21 cellular contexts compared by ENCODE assay signal in the genomic region with DNA sequence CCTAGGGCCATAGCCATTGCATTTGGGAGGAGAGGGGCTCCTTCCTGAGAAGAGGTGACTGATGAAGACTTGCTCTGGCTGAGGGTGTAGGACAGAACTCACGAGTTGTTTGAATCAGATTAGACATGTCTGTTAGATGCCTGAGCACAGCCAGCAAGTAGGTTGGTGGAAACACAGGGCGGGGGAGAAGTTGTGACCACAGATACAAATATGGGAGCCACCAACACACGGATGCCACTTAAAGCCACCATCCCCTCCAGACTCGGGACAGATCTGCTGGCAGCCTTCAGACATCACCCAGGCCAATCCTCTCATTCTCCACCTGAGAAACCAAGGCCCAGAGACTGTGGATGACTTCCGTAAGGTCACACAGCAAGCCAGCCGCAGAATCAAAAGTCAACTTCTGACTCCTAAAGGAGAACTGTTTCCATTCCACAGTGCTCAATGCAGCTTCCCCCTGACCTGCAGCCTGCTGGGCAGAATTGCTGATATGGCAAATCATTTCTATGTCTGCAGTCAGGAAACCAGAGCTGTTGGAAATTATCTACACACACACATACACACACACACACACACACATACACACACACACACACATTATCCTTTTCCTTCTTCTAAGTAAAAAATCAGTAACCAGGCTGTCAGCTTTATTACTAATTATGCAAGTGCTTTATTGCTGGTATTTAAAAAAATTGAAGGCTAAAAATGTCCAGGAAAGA.
"Had no signal": no experiment of that assay in that cellular context is flagged by ENCODE, and none has a peak within 500 bp of the region (broad histone marks: within the 10 kb centered on the region; RNA-seq: fewer than 3 reads in every experiment).

No MANE protein-coding gene starts in this region.

- H3K4me1 ChIP-seq: SJSA1 had no signal

- H3K27ac ChIP-seq: SJSA1, SK-N-MC had no signal

- H3K36me3 ChIP-seq: MG63, SJSA1 had no signal

- FAIRE-seq: RCC 7860 had no signal

- H3K9me3 ChIP-seq: MG63, SJSA1 had no signal

- H3K27me3 ChIP-seq: SJSA1 had no signal

- DNase-seq: Karpas-422, KG1, MG63, NCI-H1092, NCI-H1105 treated with DMSO at 0.1 percent for 48 hours, NCI-H1417 treated with DMSO at 0.1 percent for 48 hours, NCI-H146, NCI-H1694 treated with DMSO at 0.1 percent for 48 hours, NCI-H1930, NCI-H2081, NCI-H2107, NCI-H2227 treated with DMSO at 0.1 percent for 48 hours, NCI-H524, NCI-H526 treated with DMSO at 0.1 percent for 48 hours, NCI-H748 treated with DMSO at 0.1 percent for 48 hours, Right ventricle myocardium superior, RPMI8226, SIG-M5 had no signal

- H3K4me3 ChIP-seq: MG63, SJSA1, SK-N-MC had no signal
